ENCODE assay signal across 9 cellular contexts in genomic region chr11:12717851-12718291, GRCh38. TPM values are rescaled to one million over a fixed set of nuclear protein-coding genes. Genes with fewer than 3 reads are reported as not detected.
DNase-seq lines count a peak whose midpoint lies in the region; ATAC-seq and TF ChIP-seq lines count a peak whose summit lies in the region.
"Had no signal": no experiment of that assay in that cellular context is flagged by ENCODE, and none has a peak within 500 bp of the region (broad histone marks: within the 10 kb centered on the region; RNA-seq: fewer than 3 reads in every experiment).

No MANE protein-coding gene starts in this region.

- intact Hi-C loops in MCF 10A (cut with micrococcal nuclease) (no loop called here), breast epithelium (cut with DNase I; ENCODE audit: low total_unique reads) (no loop called here), uterus (cut with DNase I; ENCODE audit: low total_unique reads) (no loop called here)
- intact Hi-C loops in activated T-helper 2 cell treated with anti-CD3 and anti-CD28 coated beads, Interferon-gamma antibody, Interleukin-2, Interleukin-4, amounts not matched to agents 10 μg/mL and 5 μg/mL and 100 μg/mL, durations not matched to agents 14 hours and 24 hours and 36 hours (cut with micrococcal nuclease) = no loop called here

- H3K27ac ChIP-seq in breast epithelium (peak overlapping the region in 1 of 2 donors; percentile 2), gastroesophageal sphincter (no peak overlapping the region), uterus (no peak overlapping the region)

- TF ChIP-seq CTCF in MCF 10A (IDR thresholded peaks at IDR 0.05; ENCODE audit: unreplicated experiment) (no peak), breast epithelium (IDR thresholded peaks at IDR 0.05) (no peak), gastroesophageal sphincter (IDR thresholded peaks at IDR 0.05) (no peak), uterus (IDR thresholded peaks at IDR 0.05) (no peak)

- ATAC-seq in HG03521 (IDR thresholded peaks at IDR 0.05; ENCODE audit: unreplicated experiment) = peak; percentile 91
- peak; percentile 89 for ATAC-seq in stimulated activated naive CD8-positive, alpha-beta T cell treated with anti-CD3 and anti-CD28 coated beads, Interleukin-15, Interleukin-2, amounts not matched to agents 100 U/mL and 50 U/mL, for 24 hours
- ATAC-seq in gastroesophageal sphincter = no peak

- 67 to 100% methylated on average over 1 to 2 of the region's 5 CpGs for WGBS in gastroesophageal sphincter (ENCODE audit: low coverage in 1 of 2), 2 donors

- BruUV-seq in MCF 10A (replicated peaks; lab: Mats Ljungman, UMichigan) = no TSS peak

- H3K9me3 ChIP-seq in breast epithelium (no peaks in the 10 kb centered on the region), gastroesophageal sphincter (no peaks in the 10 kb centered on the region), uterus (no peaks in the 10 kb centered on the region)

- H3K36me3 Mint-ChIP-seq in MCF 10A (ENCODE audit: insufficient read depth, unreplicated experiment) = peaks cover 29% of the 10 kb centered on the region
- H3K36me3 Mint-ChIP-seq in activated T-helper 2 cell treated with anti-CD3 and anti-CD28 coated beads, Interferon-gamma antibody, Interleukin-2, Interleukin-4, amounts not matched to agents 10 μg/mL and 5 μg/mL and 100 μg/mL, durations not matched to agents 14 hours and 24 hours and 36 hours (ENCODE audit: low read depth) = no peaks in the 10 kb centered on the region

- peak; percentile 64 for DNase-seq in MCF 10A (ENCODE audit: unreplicated experiment)
- DNase-seq in breast epithelium (ENCODE audit: low spot score in 2 of 2) = no peak
- DNase-seq in activated T-helper 2 cell treated with anti-CD3 and anti-CD28 coated beads, Interferon-gamma antibody, Interleukin-2, Interleukin-4, amounts not matched to agents 10 μg/mL and 5 μg/mL and 100 μg/mL, durations not matched to agents 14 hours and 24 hours and 36 hours (ENCODE audit: low spot score) = peak; percentile 52
- DNase-seq in stimulated activated naive CD8-positive, alpha-beta T cell treated with anti-CD3 and anti-CD28 coated beads, Interleukin-15, Interleukin-2, amounts not matched to agents 100 U/mL and 50 U/mL, for 24 hours = peak; percentile 42
- no peak for DNase-seq in UCSD-AML1 (lab: John Stamatoyannopoulos, UW; ENCODE audit: unreplicated experiment)
- DNase-seq in uterus = no peak
- DNase-seq: C1 segment of cervical spinal cord had no signal

- TF ChIP-seq POLR2A in breast epithelium (IDR thresholded peaks at IDR 0.05) = no peak
- no peak for TF ChIP-seq POLR2A in gastroesophageal sphincter (IDR thresholded peaks at IDR 0.05)
- TF ChIP-seq POLR2A in uterus (IDR thresholded peaks at IDR 0.05) = no peak

- H3K27me3 Mint-ChIP-seq in MCF 10A (ENCODE audit: insufficient read depth, unreplicated experiment) = no peaks in the 10 kb centered on the region
- H3K27me3 Mint-ChIP-seq in activated T-helper 2 cell treated with anti-CD3 and anti-CD28 coated beads, Interferon-gamma antibody, Interleukin-2, Interleukin-4, amounts not matched to agents 10 μg/mL and 5 μg/mL and 100 μg/mL, durations not matched to agents 14 hours and 24 hours and 36 hours (ENCODE audit: low read depth) = peaks cover 67% of the 10 kb centered on the region

- H3K4me1 ChIP-seq in breast epithelium = no peaks in the 10 kb centered on the region
- H3K4me1 ChIP-seq in gastroesophageal sphincter = peaks cover 0 to 42% (median 0%) of the 10 kb centered on the region in 3 donors
- H3K4me1 ChIP-seq in uterus = peaks cover 0 to 4% of the 10 kb centered on the region in 2 donors

- POLR2A ChIA-PET in MCF 10A (lab: Yijun Ruan, JAX) = interaction anchor here (0.9 to 1.7 kb wide), 5 partner anchors 11 to 40 kb away, joined by 3 to 6 read pairs (median 4); no protein-coding TSS in a partner anchor

- H3K27me3 ChIP-seq in breast epithelium (no peaks in the 10 kb centered on the region), gastroesophageal sphincter (no peaks in the 10 kb centered on the region), uterus (no peaks in the 10 kb centered on the region)

- H3K36me3 ChIP-seq in breast epithelium = no peaks in the 10 kb centered on the region
- no peaks in the 10 kb centered on the region for H3K36me3 ChIP-seq in gastroesophageal sphincter
- H3K36me3 ChIP-seq in uterus = no peaks in the 10 kb centered on the region

- CTCF ChIA-PET in MCF 10A (lab: Yijun Ruan, JAX) = no interaction called here

- TF ChIP-seq EP300 in gastroesophageal sphincter (IDR thresholded peaks at IDR 0.05) = no peak

- H3K9me3 Mint-ChIP-seq in MCF 10A (ENCODE audit: unreplicated experiment) = no peaks in the 10 kb centered on the region
- H3K9me3 Mint-ChIP-seq in activated T-helper 2 cell treated with anti-CD3 and anti-CD28 coated beads, Interferon-gamma antibody, Interleukin-2, Interleukin-4, amounts not matched to agents 10 μg/mL and 5 μg/mL and 100 μg/mL, durations not matched to agents 14 hours and 24 hours and 36 hours = no peaks in the 10 kb centered on the region

- H3K4me3 Mint-ChIP-seq in MCF 10A (ENCODE audit: unreplicated experiment) = no peak overlapping the region
- H3K4me3 Mint-ChIP-seq in activated T-helper 2 cell treated with anti-CD3 and anti-CD28 coated beads, Interferon-gamma antibody, Interleukin-2, Interleukin-4, amounts not matched to agents 10 μg/mL and 5 μg/mL and 100 μg/mL, durations not matched to agents 14 hours and 24 hours and 36 hours (ENCODE audit: low read depth) = no peak overlapping the region

- H3K4me3 ChIP-seq in breast epithelium = no peak overlapping the region
- H3K4me3 ChIP-seq in gastroesophageal sphincter = no peak overlapping the region
- H3K4me3 ChIP-seq in uterus = no peak overlapping the region

- H3K27ac Mint-ChIP-seq in MCF 10A (ENCODE audit: low read depth, unreplicated experiment) = no peak overlapping the region
- H3K27ac Mint-ChIP-seq in activated T-helper 2 cell treated with anti-CD3 and anti-CD28 coated beads, Interferon-gamma antibody, Interleukin-2, Interleukin-4, amounts not matched to agents 10 μg/mL and 5 μg/mL and 100 μg/mL, durations not matched to agents 14 hours and 24 hours and 36 hours = no peak overlapping the region

- peaks cover 39% of the 10 kb centered on the region for H3K4me1 Mint-ChIP-seq in MCF 10A (ENCODE audit: insufficient read depth, unreplicated experiment)
- H3K4me1 Mint-ChIP-seq in activated T-helper 2 cell treated with anti-CD3 and anti-CD28 coated beads, Interferon-gamma antibody, Interleukin-2, Interleukin-4, amounts not matched to agents 10 μg/mL and 5 μg/mL and 100 μg/mL, durations not matched to agents 14 hours and 24 hours and 36 hours (ENCODE audit: low read depth) = peaks cover 12% of the 10 kb centered on the region

RNA-seq across cellular contexts. Expression of gene TEAD1, which starts 43.6 kb away (rescaled TPM):
- 91.0 and 123 TPM in 2 replicates for total RNA-seq in MCF 10A (2022)
- total RNA-seq in breast epithelium = 100 to 1,000 TPM in 1 of 3 donors, 10 to 100 TPM in 2; 67.8 to 110 (median 80.1) TPM
- total RNA-seq in activated T-helper 2 cell treated with anti-CD3 and anti-CD28 coated beads, Interferon-gamma antibody, Interleukin-2, Interleukin-4, amounts not matched to agents 10 μg/mL and 5 μg/mL and 100 μg/mL, durations not matched to agents 14 hours and 24 hours and 36 hours = 1.0 and 1.3 TPM in 2 replicates
- 100 to 1,000 TPM; 184 to 272 (median 208) TPM for total RNA-seq in gastroesophageal sphincter
- 100 to 1,000 TPM in 2 of 4 donors, 10 to 100 TPM in 2; 38.8 to 110 (median 75.3) TPM for total RNA-seq in uterus

Comparison
In these comparisons a context has a peak if more than half of its experiments do, and no peak if none do; other contexts are left out.
1. DNase-seq: peak in MCF 10A (single experiment), activated T-helper 2 cell treated with anti-CD3 and anti-CD28 coated beads, Interferon-gamma antibody, Interleukin-2, Interleukin-4, amounts not matched to agents 10 μg/mL and 5 μg/mL and 100 μg/mL, durations not matched to agents 14 hours and 24 hours and 36 hours (single experiment) and stimulated activated naive CD8-positive, alpha-beta T cell treated with anti-CD3 and anti-CD28 coated beads, Interleukin-15, Interleukin-2, amounts not matched to agents 100 U/mL and 50 U/mL, for 24 hours (single experiment); none in breast epithelium (0 of 2), UCSD-AML1 (single experiment) and uterus (0 of 2).
2. RNA of gene TEAD1, which starts 43.6 kb away (total RNA-seq): 184 to 272 TPM in gastroesophageal sphincter, 91.0 to 123 TPM in MCF 10A, 38.8 to 110 TPM in uterus and 67.8 to 110 TPM in breast epithelium; 1.0 to 1.3 TPM in activated T-helper 2 cell treated with anti-CD3 and anti-CD28 coated beads, Interferon-gamma antibody, Interleukin-2, Interleukin-4, amounts not matched to agents 10 μg/mL and 5 μg/mL and 100 μg/mL, durations not matched to agents 14 hours and 24 hours and 36 hours; every median in the first group is over 10 times any median in the second.